Comparison of ENCODE assay signal across 23 cellular contexts in the genomic region with DNA sequence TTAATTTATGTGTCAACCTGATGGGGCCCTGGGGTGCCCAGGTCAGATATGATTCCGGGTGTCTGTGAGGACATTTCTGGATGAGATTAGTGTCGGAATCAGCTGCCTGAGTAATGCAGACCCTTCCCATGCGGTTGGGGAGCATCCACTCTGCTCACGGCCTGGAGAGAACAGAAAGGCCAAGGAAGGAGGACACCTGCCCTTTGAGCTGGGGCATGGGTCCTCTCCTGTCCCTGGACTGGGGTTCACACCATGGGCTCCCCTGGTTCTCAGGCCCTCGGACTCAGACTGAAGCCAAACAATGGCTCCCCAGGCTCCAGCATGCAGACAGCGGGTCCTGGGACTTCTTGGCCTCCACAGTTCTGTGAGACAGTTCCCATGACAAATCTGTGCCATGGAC.
DNase-seq lines count a peak whose midpoint lies in the region; ATAC-seq, FAIRE-seq and TF ChIP-seq lines count a peak whose summit lies in the region.
"Had no signal": no experiment of that assay in that cellular context is flagged by ENCODE, and none has a peak within 500 bp of the region (broad histone marks: within the 10 kb centered on the region; RNA-seq: fewer than 3 reads in every experiment).

No MANE protein-coding gene starts in this region.

- H3K14ac ChIP-seq in H1 (ENCODE audit: insufficient read length) = no peak overlapping the region
- H3K14ac ChIP-seq in neuronal stem cell (ENCODE audit: low read length) = no peak overlapping the region

- no peak overlapping the region for H4K91ac ChIP-seq in H1 (replicated peaks; ENCODE audit: insufficient read length, low read length)
- no peak overlapping the region for H4K91ac ChIP-seq in neuronal stem cell (ENCODE audit: low read depth, low read length, poor library complexity)

- CTCF ChIA-PET in H1 (lab: Charles Lee; ENCODE audit: partially characterized antibody) = interaction anchor here (1.1 to 2.9 kb wide), 4 partner anchors 164 to 202 kb away, joined by 3 to 12 read pairs (median 4); no protein-coding TSS in a partner anchor

- H3K56ac ChIP-seq in H1 (replicated peaks; ENCODE audit: insufficient read length, low read depth, low read length) = no peak overlapping the region

- H3K4me1 ChIP-seq in H1 (replicated peaks in 1 of 4; ENCODE audit: control insufficient read depth in 3 of 4, insufficient read depth in 4 of 4, low read length in 3 of 4) = no peaks in the 10 kb centered on the region; a peak in 2 of 7 replicates
- peaks cover 0 to 9% (median 7%) of the 10 kb centered on the region in 4 donors for H3K4me1 ChIP-seq in esophagus muscularis mucosa
- peaks cover 2 to 6% of the 10 kb centered on the region in 2 donors for H3K4me1 ChIP-seq in neuronal stem cell (ENCODE audit: control insufficient read depth in 2 of 2, insufficient read depth in 1 of 2, low read depth in 1 of 2, low read length in 2 of 2)
- H3K4me1 ChIP-seq: Caco-2 had no signal

- TF ChIP-seq EP300 in H1 (IDR thresholded peaks at IDR 0.05; ENCODE audit: borderline replicate concordance in 1 of 2, low read depth in 2 of 2, low read length in 2 of 2) (no peak), esophagus muscularis mucosa (IDR thresholded peaks at IDR 0.05) (no peak)

- no peak for FAIRE-seq in H1 (lab: Jason Lieb, UNC)
- FAIRE-seq: A549, D721Med, G401.6, GM12891, GM19239 had no signal

- no peak for TF ChIP-seq RAD21 in H1 (IDR thresholded peaks at IDR 0.05 in 1 of 2, conservative IDR thresholded peaks at IDR 0.05 in 1 of 2; ENCODE audit: low read depth in 2 of 2, low read length in 2 of 2)

- no peak overlapping the region for H3K18ac ChIP-seq in H1 (ENCODE audit: extremely low read depth, low read length)
- H3K18ac ChIP-seq in neuronal stem cell (ENCODE audit: low read length) = peak overlapping the region; percentile 67

- H3K27ac ChIP-seq in H1 (ENCODE audit: low read depth, low read length) = no peak overlapping the region
- no peak overlapping the region for H3K27ac ChIP-seq in esophagus muscularis mucosa (replicated peaks in 1 of 4)
- H3K27ac ChIP-seq in neuronal stem cell (replicated peaks; ENCODE audit: low read length) = no peak overlapping the region
- H3K27ac ChIP-seq: 22Rv1; A549; BLaER1 treated with 17β-estradiol and CSF1 and Interleukin-3, amounts not matched to agents 10 nM and 100 nM; C4-2B had no signal

- H4K20me1 ChIP-seq in H1 (replicated peaks in 1 of 2; ENCODE audit: control insufficient read depth in 1 of 2, insufficient read depth in 2 of 2, low read length in 2 of 2) = no peaks in the 10 kb centered on the region
- H4K20me1 ChIP-seq: BLaER1 treated with 17β-estradiol and CSF1 and Interleukin-3, amounts not matched to agents 10 nM and 100 nM had no signal

- H3K36me3 ChIP-seq in H1 (ENCODE audit: control insufficient read depth in 2 of 4, insufficient read depth in 4 of 4, low read length in 3 of 4) (no peaks in the 10 kb centered on the region), esophagus muscularis mucosa (no peaks in the 10 kb centered on the region), neuronal stem cell (replicated peaks in 1 of 2; ENCODE audit: control insufficient read depth in 2 of 2, insufficient read depth in 2 of 2, low read length in 2 of 2) (no peaks in the 10 kb centered on the region)
- H3K36me3 ChIP-seq: BLaER1 treated with 17β-estradiol and CSF1 and Interleukin-3, amounts not matched to agents 10 nM and 100 nM had no signal

- TF ChIP-seq CTCF in H1 (IDR thresholded peaks at IDR 0.05; ENCODE audit: control extremely low read depth in 1 of 3, insufficient read depth in 1 of 3, low read depth in 1 of 3, low read length in 3 of 3) = no peak
- TF ChIP-seq CTCF in esophagus muscularis mucosa (IDR thresholded peaks at IDR 0.05) = no peak

- intact Hi-C loops in esophagus muscularis mucosa (cut with DNase I) = no loop called here

- H3K4me2 ChIP-seq in H1 (ENCODE audit: insufficient read depth in 1 of 2, low read depth in 2 of 2, low read length in 2 of 2) (no peak overlapping the region), neuronal stem cell (ENCODE audit: insufficient read depth, low read length, poor library complexity, severe bottlenecking) (no peak overlapping the region)
- H3K4me2 ChIP-seq: A549 had no signal

- H3K79me2 ChIP-seq in H1 (ENCODE audit: control insufficient read depth in 1 of 2, insufficient read depth in 2 of 2, low read length in 2 of 2) = no peaks in the 10 kb centered on the region

- POLR2A ChIA-PET in H1 (lab: Charles Lee; ENCODE audit: partially characterized antibody) = no interaction called here

- H2BK12ac ChIP-seq in H1 (ENCODE audit: low read depth, low read length) = no peak overlapping the region
- H2BK12ac ChIP-seq in neuronal stem cell (ENCODE audit: low read length) = no peak overlapping the region

- H2BK120ac ChIP-seq in H1 (replicated peaks; ENCODE audit: low read depth, low read length) (no peak overlapping the region), neuronal stem cell (ENCODE audit: low read depth, low read length) (no peak overlapping the region)

- H4K5ac ChIP-seq in H1 (ENCODE audit: insufficient read length, low read depth, low read length) = no peak overlapping the region

- no peaks in the 10 kb centered on the region; a peak in 1 of 7 replicates for H3K27me3 ChIP-seq in H1 (replicated peaks in 1 of 4; ENCODE audit: control insufficient read depth in 3 of 4, extremely low read depth in 1 of 4, insufficient read depth in 3 of 4, low read length in 3 of 4)
- H3K27me3 ChIP-seq in esophagus muscularis mucosa = peaks cover 0 to 56% (median 0%) of the 10 kb centered on the region in 4 donors
- no peaks in the 10 kb centered on the region for H3K27me3 ChIP-seq in neuronal stem cell (ENCODE audit: control insufficient read depth in 3 of 3, insufficient read depth in 3 of 3, low read depth in 1 of 3, low read length in 3 of 3)
- H3K27me3 ChIP-seq: BLaER1 treated with 17β-estradiol and CSF1 and Interleukin-3, amounts not matched to agents 10 nM and 100 nM had no signal

- no peak overlapping the region for H3K23ac ChIP-seq in H1 (ENCODE audit: insufficient read length)
- H3K23ac ChIP-seq in neuronal stem cell (ENCODE audit: low read depth, low read length, poor library complexity) = no peak overlapping the region

- H2BK15ac ChIP-seq in H1 (ENCODE audit: low read length) (no peak overlapping the region), neuronal stem cell (ENCODE audit: low read length) (peak overlapping the region; percentile 0)

- 91% methylated on average over 6 of the region's 6 CpGs; no CpG with 5 or more reads in 1 of the 2 experiments for WGBS in H1 (ENCODE audit: extremely low coverage in 1 of 2, insufficient coverage in 1 of 2, insufficient read length in 1 of 2, insufficient replicate concordance in 2 of 2, low coverage in 1 of 2, low lambda C conversion rate in 2 of 2, missing lambda C conversion rate in 1 of 2), 2 experiments
- 91% methylated on average over 6 of the region's 6 CpGs for WGBS in esophagus muscularis mucosa
- no CpG with 5 or more reads among the region's 6 CpGs for WGBS in neuronal stem cell (ENCODE audit: extremely low coverage in 2 of 2, insufficient read length in 2 of 2, insufficient replicate concordance in 1 of 2), 2 donors

- H3K4me3 ChIP-seq in H1 (ENCODE audit: extremely low read depth in 1 of 4, insufficient read depth in 2 of 4, low read depth in 3 of 4, low read length in 4 of 4) = no peak overlapping the region
- no peak overlapping the region for H3K4me3 ChIP-seq in esophagus muscularis mucosa
- no peak overlapping the region for H3K4me3 ChIP-seq in neuronal stem cell (ENCODE audit: low read length in 2 of 2)
- H3K4me3 ChIP-seq: A549; BLaER1 treated with 17β-estradiol and CSF1 and Interleukin-3, amounts not matched to agents 10 nM and 100 nM had no signal

- H3K9me3 ChIP-seq in H1 (ENCODE audit: insufficient read depth in 2 of 2, low read depth in 1 of 2, low read length in 1 of 2) (no peaks in the 10 kb centered on the region; a peak in 1 of 4 replicates), esophagus muscularis mucosa (peaks cover 0 to 1% (median under 1%) of the 10 kb centered on the region in 4 donors), neuronal stem cell (replicated peaks in 1 of 2; ENCODE audit: control insufficient read depth in 2 of 2, insufficient read depth in 1 of 2, low read depth in 1 of 2, low read length in 2 of 2) (peaks cover 0 to 1% of the 10 kb centered on the region in 2 donors)
- H3K9me3 ChIP-seq: A549 had no signal

- H3K9ac ChIP-seq in H1 (replicated peaks in 1 of 4; ENCODE audit: extremely low read depth in 1 of 4, low read depth in 3 of 4, low read length in 3 of 4) = no peak overlapping the region
- no peak overlapping the region for H3K9ac ChIP-seq in neuronal stem cell (ENCODE audit: low read depth, low read length, poor library complexity)
- H3K9ac ChIP-seq: BLaER1 treated with 17β-estradiol and CSF1 and Interleukin-3, amounts not matched to agents 10 nM and 100 nM had no signal

- no peak overlapping the region for H2BK20ac ChIP-seq in H1 (ENCODE audit: low read length)

- H3K23me2 ChIP-seq in H1 (ENCODE audit: low read depth, low read length) = no peaks in the 10 kb centered on the region

- H2BK5ac ChIP-seq in H1 (ENCODE audit: low read depth, low read length) (no peak overlapping the region), neuronal stem cell (ENCODE audit: low read length) (no peak overlapping the region)

- H2AK5ac ChIP-seq in H1 (ENCODE audit: low read depth, low read length) (no peak overlapping the region), neuronal stem cell (ENCODE audit: low read depth, low read length) (peak overlapping the region; percentile 40)

- H2AFZ ChIP-seq in H1 (ENCODE audit: low read length) = no peak overlapping the region
- no peak overlapping the region for H2AFZ ChIP-seq in neuronal stem cell (ENCODE audit: low read length)

- no peak for ATAC-seq in HG02885 (IDR thresholded peaks at IDR 0.05; ENCODE audit: poor library complexity, unreplicated experiment)
- ATAC-seq: A549; CD8-positive, alpha-beta T cell had no signal

- TF ChIP-seq POLR2A in H1 (IDR thresholded peaks at IDR 0.05; ENCODE audit: control extremely low read depth in 1 of 2, low read depth in 2 of 2, low read length in 2 of 2) (no peak), esophagus muscularis mucosa (IDR thresholded peaks at IDR 0.05; ENCODE audit: low read depth) (no peak)

- H4K8ac ChIP-seq in H1 (ENCODE audit: extremely low read depth, insufficient read depth, low read length) (0 out of 2 replicates have a peak overlapping the region, but pooled peaks have one; percentile 22), neuronal stem cell (ENCODE audit: low read depth, low read length) (no peak overlapping the region)

- no peak overlapping the region for H3K4ac ChIP-seq in H1 (replicated peaks; ENCODE audit: insufficient read length, low read depth, low read length)
- no peak overlapping the region for H3K4ac ChIP-seq in neuronal stem cell (ENCODE audit: low read length)

- H3K79me1 ChIP-seq in H1 (ENCODE audit: low read depth, low read length) (no peaks in the 10 kb centered on the region), neuronal stem cell (ENCODE audit: low read depth, low read length) (peaks cover 2% of the 10 kb centered on the region)

- DNase-seq in activated CD8-positive, alpha-beta memory T cell treated with anti-CD3 and anti-CD28 coated beads, Interleukin-2, amount 50 U/mL, for 48 hours = peak; percentile 30
- DNase-seq in activated CD8-positive, alpha-beta memory T cell treated with anti-CD3 and anti-CD28 coated beads for 24 hours = no peak
- DNase-seq in H1 (ENCODE audit: low read depth in 1 of 2, low spot score in 2 of 2) (no peak), esophagus muscularis mucosa (ENCODE audit: extremely low spot score) (peak; percentile 68), neuronal stem cell (ENCODE audit: low spot score) (no peak), dedifferentiated amniotic fluid mesenchymal stem cell (ENCODE audit: extremely low spot score) (no peak), mesenteric fat pad (ENCODE audit: low spot score) (no peak)
- DNase-seq: AML-193; Caco-2; Calu3; CD4-positive, alpha-beta T cell; DMS79 treated with DMSO at 0.1 percent for 48 hours; GF-D8 had no signal

Comparison
In these comparisons a context has a peak if more than half of its experiments do, and no peak if none do; other contexts are left out.
1. DNase-seq: peak in activated CD8-positive, alpha-beta memory T cell treated with anti-CD3 and anti-CD28 coated beads, Interleukin-2, amount 50 U/mL, for 48 hours (single experiment) and esophagus muscularis mucosa (single experiment); none in activated CD8-positive, alpha-beta memory T cell treated with anti-CD3 and anti-CD28 coated beads for 24 hours (single experiment), H1 (0 of 2), neuronal stem cell (single experiment), dedifferentiated amniotic fluid mesenchymal stem cell (single experiment) and mesenteric fat pad (single experiment).